In the genomic region with DNA sequence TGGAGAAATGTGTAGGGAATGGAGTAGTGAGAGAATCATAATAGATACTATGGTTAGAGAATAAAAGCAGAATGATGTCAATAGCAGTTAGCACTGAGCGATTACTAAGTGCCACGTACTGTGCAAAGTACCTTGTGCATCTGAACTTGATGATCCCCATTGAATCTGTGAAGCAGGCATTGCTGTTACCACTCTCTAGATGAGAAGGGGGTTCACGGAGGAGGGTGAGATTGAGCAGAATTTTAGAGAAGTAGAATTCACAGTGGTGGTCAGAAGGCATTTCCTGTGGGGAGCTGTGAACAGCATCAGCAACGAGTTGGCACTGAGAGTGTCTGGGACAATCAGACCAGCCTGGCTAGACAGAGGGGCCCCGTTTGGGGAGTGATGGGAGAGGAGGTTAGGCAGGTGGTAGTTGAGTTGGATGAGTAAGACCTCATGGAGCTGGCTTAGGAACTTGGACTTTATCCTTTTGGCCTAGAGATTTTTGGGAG, we compare ENCODE assay signal across 14 cellular contexts.
DNase-seq lines count a peak whose midpoint lies in the region; ATAC-seq and TF ChIP-seq lines count a peak whose summit lies in the region.
"Had no signal": no experiment of that assay in that cellular context is flagged by ENCODE, and none has a peak within 500 bp of the region (broad histone marks: within the 10 kb centered on the region; RNA-seq: fewer than 3 reads in every experiment).

No MANE protein-coding gene starts in this region.

- intact Hi-C loops in right cardiac atrium (cut with DNase I), result no loop called here

- peak overlapping the region; percentile 36 for H3K27ac ChIP-seq in right cardiac atrium (ENCODE audit: low read length)
- peak overlapping the region in 1 of 2 donors; percentile 89 for H3K27ac ChIP-seq in right atrium auricular region
- H3K27ac ChIP-seq in brain microvascular endothelial cell, result no peak overlapping the region
- H3K27ac ChIP-seq: KMS-11 had no signal

- H3K4me1 ChIP-seq in right cardiac atrium (ENCODE audit: control insufficient read depth, insufficient read depth, low read length) (peaks cover 3% of the 10 kb centered on the region), right atrium auricular region (peaks cover 0 to 14% of the 10 kb centered on the region in 2 donors)

- no peaks in the 10 kb centered on the region for H3K9me3 Mint-ChIP-seq in IgD-negative memory B cell
- H3K9me3 Mint-ChIP-seq: activated CD8-positive, alpha-beta T cell treated with anti-CD3 and anti-CD28 coated beads for 36 hours; naive thymus-derived CD8-positive, alpha-beta T cell; stimulated activated naive CD8-positive, alpha-beta T cell treated with anti-CD3 and anti-CD28 coated beads, Interleukin-15, Interleukin-2, amounts not matched to agents 100 ng/mL and 50 ng/mL, for 24 hours had no signal

- no peak for TF ChIP-seq CTCF in right atrium auricular region (IDR thresholded peaks at IDR 0.05)
- no peak for TF ChIP-seq CTCF in brain microvascular endothelial cell (IDR thresholded peaks at IDR 0.05; ENCODE audit: low read depth, low read length, missing control alignments)

- H3K27me3 Mint-ChIP-seq in IgD-negative memory B cell, result peaks cover 5% of the 10 kb centered on the region

- DNase-seq in right cardiac atrium (no peak), right atrium auricular region (ENCODE audit: low spot score) (no peak), brain microvascular endothelial cell (peak; percentile 11), HuH-7.5 (ENCODE audit: low spot score) (no peak), NCI-H2029 treated with DMSO at 0.1 percent for 48 hours (lab: John Stamatoyannopoulos, UW) (no peak), retina (no peak)
- DNase-seq: activated CD8-positive, alpha-beta T cell treated with anti-CD3 and anti-CD28 coated beads for 36 hours; naive thymus-derived CD8-positive, alpha-beta T cell; NCI-H748 treated with DMSO at 0.1 percent for 48 hours; stimulated activated CD4-positive, alpha-beta T cell treated with anti-CD3 and anti-CD28 coated beads, Interleukin-15, amount 100 ng/mL, for 24 hours had no signal

- H3K4me1 Mint-ChIP-seq in IgD-negative memory B cell, result peaks cover 13 to 22% (median 16%) of the 10 kb centered on the region in 3 donors

- H3K36me3 ChIP-seq in right atrium auricular region, result no peaks in the 10 kb centered on the region
- H3K36me3 ChIP-seq in brain microvascular endothelial cell (replicated peaks), result no peaks in the 10 kb centered on the region

- 68% methylated on average over 5 of the region's 5 CpGs for WGBS in right cardiac atrium

- ATAC-seq in right cardiac atrium (no peak), HG03460 (IDR thresholded peaks at IDR 0.05; ENCODE audit: unreplicated experiment) (no peak)
- ATAC-seq: activated CD8-positive, alpha-beta T cell treated with anti-CD3 and anti-CD28 coated beads for 36 hours had no signal

- no peaks in the 10 kb centered on the region for H3K36me3 Mint-ChIP-seq in IgD-negative memory B cell
- H3K36me3 Mint-ChIP-seq: naive thymus-derived CD8-positive, alpha-beta T cell had no signal

- H3K27me3 ChIP-seq in right cardiac atrium (ENCODE audit: control insufficient read depth, insufficient read depth) (no peaks in the 10 kb centered on the region), right atrium auricular region (no peaks in the 10 kb centered on the region), brain microvascular endothelial cell (replicated peaks) (no peaks in the 10 kb centered on the region)

- peak overlapping the region in 2 of 4 donors; percentile 17 to 65 for H3K4me3 Mint-ChIP-seq in IgD-negative memory B cell
- H3K4me3 Mint-ChIP-seq: activated CD8-positive, alpha-beta T cell treated with anti-CD3 and anti-CD28 coated beads for 36 hours; stimulated activated naive CD8-positive, alpha-beta T cell treated with anti-CD3 and anti-CD28 coated beads, Interleukin-15, Interleukin-2, amounts not matched to agents 100 ng/mL and 50 ng/mL, for 24 hours had no signal

- no peak overlapping the region for H3K4me3 ChIP-seq in right cardiac atrium (ENCODE audit: low read length)
- no peak overlapping the region for H3K4me3 ChIP-seq in right atrium auricular region
- H3K4me3 ChIP-seq in brain microvascular endothelial cell (ENCODE audit: low read depth, low read length), result no peak overlapping the region

- H3K9me3 ChIP-seq in right cardiac atrium (ENCODE audit: control insufficient read depth, low read length) (no peaks in the 10 kb centered on the region), right atrium auricular region (no peaks in the 10 kb centered on the region)

- H3K27ac Mint-ChIP-seq in IgD-negative memory B cell, result peak overlapping the region in 2 of 3 donors; percentile 3 to 26
- H3K27ac Mint-ChIP-seq: activated CD8-positive, alpha-beta T cell treated with anti-CD3 and anti-CD28 coated beads for 36 hours; stimulated activated naive CD8-positive, alpha-beta T cell treated with anti-CD3 and anti-CD28 coated beads, Interleukin-15, Interleukin-2, amounts not matched to agents 100 ng/mL and 50 ng/mL, for 24 hours had no signal

- in situ Hi-C loops in brain microvascular endothelial cell (cut with HindIII; ENCODE audit: low pct_ligation_motif_present, low sequenced_read_pairs), result no loop called here
